In the genomic region with DNA sequence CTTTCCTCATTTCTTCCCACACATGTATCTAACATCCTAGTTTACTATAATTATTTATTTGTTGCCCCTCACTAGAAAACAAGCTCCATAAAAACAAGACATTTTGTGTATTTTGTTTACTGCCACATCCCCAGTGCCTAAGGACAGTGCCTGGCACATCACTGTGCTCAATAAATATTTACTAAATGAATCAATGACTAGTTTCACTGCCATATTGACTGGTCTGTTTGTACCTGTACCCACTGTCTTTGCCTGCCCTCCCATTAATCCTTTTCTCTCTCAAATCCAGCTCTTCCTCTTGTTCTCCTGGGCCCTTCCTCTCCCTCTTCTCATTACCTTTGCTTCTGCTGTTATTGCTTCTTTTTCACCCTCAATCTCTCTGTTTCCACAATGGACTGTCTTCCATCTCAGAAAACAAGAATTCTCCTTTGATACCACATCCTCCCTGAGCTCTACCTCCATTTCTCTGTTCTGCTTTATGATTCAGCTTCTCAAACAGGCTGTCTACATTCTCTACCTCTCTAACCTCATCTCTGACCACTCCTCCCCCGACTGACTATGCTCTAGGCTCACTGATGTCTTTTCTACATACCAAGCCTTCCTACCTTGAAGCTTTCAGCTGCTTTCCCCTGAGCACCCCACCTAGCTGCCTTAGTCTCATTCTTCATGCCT, we compare ENCODE assay signal across 14 cellular contexts. TPM values are rescaled to one million over a fixed set of nuclear protein-coding genes. Genes with fewer than 3 reads are reported as not detected.
DNase-seq lines count a peak whose midpoint lies in the region; ATAC-seq, FAIRE-seq and TF ChIP-seq lines count a peak whose summit lies in the region.
"Had no signal": no experiment of that assay in that cellular context is flagged by ENCODE, and none has a peak within 500 bp of the region (broad histone marks: within the 10 kb centered on the region; RNA-seq: fewer than 3 reads in every experiment).

No MANE protein-coding gene starts in this region.

- intact Hi-C loops in tibial artery (cut with DNase I; ENCODE audit: low total_unique reads) = no loop called here

- H4K8ac ChIP-seq in mesendoderm (ENCODE audit: low read depth, low read length) = no peak overlapping the region

- H3K4me3 ChIP-seq in mesendoderm (ENCODE audit: low read length) (no peak overlapping the region), tibial artery (no peak overlapping the region)
- H3K4me3 ChIP-seq: colonic mucosa, upper lobe of left lung had no signal

- no peak overlapping the region for H3K9ac ChIP-seq in mesendoderm (ENCODE audit: low read length)

- no peak overlapping the region for H2BK5ac ChIP-seq in mesendoderm (ENCODE audit: low read length)

- no peak overlapping the region for H3K23ac ChIP-seq in mesendoderm (ENCODE audit: low read length)

- H3K9me3 ChIP-seq in tibial artery = no peaks in the 10 kb centered on the region
- H3K9me3 ChIP-seq: colonic mucosa, upper lobe of left lung had no signal

- ATAC-seq in GM21737 (IDR thresholded peaks at IDR 0.05; ENCODE audit: unreplicated experiment) (peak; percentile 76), HG03342 (IDR thresholded peaks at IDR 0.05; ENCODE audit: unreplicated experiment) (peak; percentile 74)
- ATAC-seq: right cardiac atrium had no signal

- H3K27me3 ChIP-seq in mesendoderm (ENCODE audit: insufficient read depth, low read length, poor library complexity) = no peaks in the 10 kb centered on the region
- H3K27me3 ChIP-seq in tibial artery = no peaks in the 10 kb centered on the region
- H3K27me3 ChIP-seq: colonic mucosa, upper lobe of left lung had no signal

- H2BK15ac ChIP-seq in mesendoderm (replicated peaks; ENCODE audit: low read depth) = no peak overlapping the region

- no peaks in the 10 kb centered on the region for H3K79me1 ChIP-seq in mesendoderm (ENCODE audit: low read length)

- no peak overlapping the region for H3K18ac ChIP-seq in mesendoderm (ENCODE audit: low read length)

- no peak overlapping the region for H2AK5ac ChIP-seq in mesendoderm (ENCODE audit: low read length)

- H3K27ac ChIP-seq in mesendoderm (ENCODE audit: low read depth, low read length) (no peak overlapping the region), tibial artery (no peak overlapping the region)
- H3K27ac ChIP-seq: colonic mucosa, upper lobe of left lung had no signal

- no peaks in the 10 kb centered on the region for H3K79me2 ChIP-seq in mesendoderm (ENCODE audit: control insufficient read depth, insufficient read depth, low read length)

- H3K4me1 ChIP-seq in mesendoderm (ENCODE audit: control insufficient read depth, low read depth, low read length) = no peaks in the 10 kb centered on the region
- no peaks in the 10 kb centered on the region for H3K4me1 ChIP-seq in tibial artery
- H3K4me1 ChIP-seq: colonic mucosa, upper lobe of left lung had no signal

- no peak for TF ChIP-seq CTCF in tibial artery (IDR thresholded peaks at IDR 0.05)

- FAIRE-seq in urothelium cell line (lab: Jason Lieb, UNC) = no peak
- FAIRE-seq: RCC 7860 had no signal

- no peak overlapping the region for H4K5ac ChIP-seq in mesendoderm (ENCODE audit: low read length)

- DNase-seq in activated CD4-positive, alpha-beta T cell treated with anti-CD3 and anti-CD28 coated beads for 48 hours = peak; percentile 23
- DNase-seq in activated CD4-positive, alpha-beta T cell treated with anti-CD3 and anti-CD28 coated beads for 1 hour = no peak
- DNase-seq in mesendoderm (no peak), NCI-H82 (lab: John Stamatoyannopoulos, UW) (no peak), tibial artery (no peak), urothelium cell line (ENCODE audit: low spot score) (no peak)
- DNase-seq: activated CD8-positive, alpha-beta memory T cell treated with anti-CD3 and anti-CD28 coated beads for 24 hours; colonic mucosa; NCI-H446; right cardiac atrium; upper lobe of left lung had no signal

- H3K56ac ChIP-seq in mesendoderm (ENCODE audit: low read length) = peak overlapping the region; percentile 3

- no CpG with 5 or more reads among the region's 1 CpG for WGBS in mesendoderm (ENCODE audit: extremely low coverage, insufficient coverage, low lambda C conversion rate)

- no peak overlapping the region for H3K4me2 ChIP-seq in mesendoderm (ENCODE audit: low read length)

- H2BK120ac ChIP-seq in mesendoderm (ENCODE audit: low read depth, low read length) = no peak overlapping the region

- H3K4ac ChIP-seq in mesendoderm (ENCODE audit: low read depth, low read length) = no peak overlapping the region

- H3K36me3 ChIP-seq in mesendoderm (ENCODE audit: control insufficient read depth, insufficient read depth, low read length) = no peaks in the 10 kb centered on the region
- H3K36me3 ChIP-seq in tibial artery = no peaks in the 10 kb centered on the region
- H3K36me3 ChIP-seq: colonic mucosa, upper lobe of left lung had no signal

RNA-seq across cellular contexts. Expression of gene FAM133B, which starts 8.3 kb away (rescaled TPM):
- polyA plus RNA-seq in mesendoderm (2013, experiment 1 of 2) = 102 TPM
- polyA plus RNA-seq in mesendoderm (2013, experiment 2 of 2) = 100 TPM
